In genomic region chr1:50724626-50725286, GRCh38 we compare ENCODE assay signal across 11 cellular contexts.
DNase-seq lines count a peak whose midpoint lies in the region; ATAC-seq and TF ChIP-seq lines count a peak whose summit lies in the region.
"Had no signal": no experiment of that assay in that cellular context is flagged by ENCODE, and none has a peak within 500 bp of the region (broad histone marks: within the 10 kb centered on the region; RNA-seq: fewer than 3 reads in every experiment).

No MANE protein-coding gene starts in this region.

- H3F3A ChIP-seq in DOHH2 (ENCODE audit: control insufficient read depth, insufficient read depth): peaks cover 4% of the 10 kb centered on the region; the same call in 1 of the 2 replicates

- H3K4me2 ChIP-seq in DOHH2 (ENCODE audit: low read length): peak overlapping the region; percentile 40

- H3K27ac Mint-ChIP-seq in activated T-helper 17 cell treated with anti-CD3 and anti-CD28 coated beads, Interleukin-2, amount 50 U/mL, for 72 hours: peak overlapping the region; percentile 80
- no peak overlapping the region for H3K27ac Mint-ChIP-seq in endodermal cell

- H3K27ac ChIP-seq in DOHH2 (ENCODE audit: low read depth, low read length) (peak overlapping the region; percentile 35), endodermal cell (ENCODE audit: low read depth, low read length) (no peak overlapping the region)
- H3K27ac ChIP-seq: SJSA1 had no signal

- H3K79me2 ChIP-seq in DOHH2 (ENCODE audit: control insufficient read depth, low read length): no peaks in the 10 kb centered on the region

- H3K27me3 Mint-ChIP-seq in activated T-helper 17 cell treated with anti-CD3 and anti-CD28 coated beads, Interleukin-2, amount 50 U/mL, for 72 hours: no peaks in the 10 kb centered on the region
- H3K27me3 Mint-ChIP-seq in endodermal cell (ENCODE audit: insufficient read depth): no peaks in the 10 kb centered on the region

- H3K36me3 Mint-ChIP-seq in activated T-helper 17 cell treated with anti-CD3 and anti-CD28 coated beads, Interleukin-2, amount 50 U/mL, for 72 hours (ENCODE audit: low read depth): peaks cover 5% of the 10 kb centered on the region
- peaks cover 22% of the 10 kb centered on the region for H3K36me3 Mint-ChIP-seq in endodermal cell (ENCODE audit: low read depth)

- DNase-seq in endodermal cell (no peak), NCI-H748 treated with DMSO at 0.1 percent for 48 hours (lab: John Stamatoyannopoulos, UW) (no peak), COR-L47 (lab: John Stamatoyannopoulos, UW) (no peak), putamen (ENCODE audit: low spot score) (no peak)
- DNase-seq: cerebellar nuclear complex, midbrain had no signal

- H3K4me1 Mint-ChIP-seq in activated T-helper 17 cell treated with anti-CD3 and anti-CD28 coated beads, Interleukin-2, amount 50 U/mL, for 72 hours: peaks cover 17% of the 10 kb centered on the region
- peaks cover 7% of the 10 kb centered on the region for H3K4me1 Mint-ChIP-seq in endodermal cell

- TF ChIP-seq CTCF in DOHH2 (IDR thresholded peaks at IDR 0.05; ENCODE audit: low read depth, low read length, poor library complexity, severe bottlenecking): no peak
- TF ChIP-seq CTCF in endodermal cell (conservative IDR thresholded peaks at IDR 0.05): no peak

- H4K20me1 ChIP-seq in DOHH2 (ENCODE audit: control insufficient read depth, insufficient read depth, low read depth, low read length): no peaks in the 10 kb centered on the region

- H3K36me3 ChIP-seq in DOHH2 (ENCODE audit: control insufficient read depth, low read length) (peaks cover 7% of the 10 kb centered on the region), endodermal cell (ENCODE audit: control insufficient read depth, insufficient read depth, low read length) (peaks cover 8% of the 10 kb centered on the region)

- H3K9me2 ChIP-seq in DOHH2 (replicated peaks; ENCODE audit: control insufficient read depth, low read length): no peaks in the 10 kb centered on the region

- H3K9ac ChIP-seq in endodermal cell (ENCODE audit: extremely low read depth, low read length, poor library complexity, severe bottlenecking): no peak overlapping the region

- no peak overlapping the region; the same call in 1 of the 2 replicates for H3K4me3 ChIP-seq in DOHH2 (ENCODE audit: low read length)
- H3K4me3 ChIP-seq in endodermal cell (ENCODE audit: low read length): no peak overlapping the region
- H3K4me3 ChIP-seq: SJSA1 had no signal

- H3K9me3 Mint-ChIP-seq in activated T-helper 17 cell treated with anti-CD3 and anti-CD28 coated beads, Interleukin-2, amount 50 U/mL, for 72 hours: no peaks in the 10 kb centered on the region
- H3K9me3 Mint-ChIP-seq in endodermal cell: peaks cover 3% of the 10 kb centered on the region

- peak; percentile 86 for ATAC-seq in GM19463 (IDR thresholded peaks at IDR 0.05; ENCODE audit: unreplicated experiment)
- ATAC-seq in HG03378 (IDR thresholded peaks at IDR 0.05; ENCODE audit: unreplicated experiment): peak; percentile 89
- peak; percentile 88 for ATAC-seq in activated T-helper 17 cell treated with anti-CD3 and anti-CD28 coated beads, Interleukin-2, amount 50 U/mL, for 72 hours (replicated peaks)

- no peaks in the 10 kb centered on the region for H3K9me3 ChIP-seq in DOHH2 (ENCODE audit: control insufficient read depth, insufficient read depth, low read length)
- H3K9me3 ChIP-seq in endodermal cell (ENCODE audit: control insufficient read depth, low read length): no peaks in the 10 kb centered on the region
- H3K9me3 ChIP-seq: SJSA1 had no signal

- WGBS in endodermal cell (ENCODE audit: insufficient coverage in 1 of 2, insufficient read length in 1 of 2), 2 experiments: 89 to 94% methylated on average over 3 to 4 of the region's 4 CpGs

- peak overlapping the region; percentile 59 for H3K4me3 Mint-ChIP-seq in activated T-helper 17 cell treated with anti-CD3 and anti-CD28 coated beads, Interleukin-2, amount 50 U/mL, for 72 hours
- H3K4me3 Mint-ChIP-seq in endodermal cell: no peak overlapping the region

- no peaks in the 10 kb centered on the region for H3K27me3 ChIP-seq in DOHH2 (ENCODE audit: control insufficient read depth, low read length)
- no peaks in the 10 kb centered on the region for H3K27me3 ChIP-seq in endodermal cell (ENCODE audit: control insufficient read depth, insufficient read depth, low read length, poor library complexity, severe bottlenecking)
- H3K27me3 ChIP-seq: SJSA1 had no signal

- H3K4me1 ChIP-seq in DOHH2 (ENCODE audit: control insufficient read depth, low read length) (peaks cover 31% of the 10 kb centered on the region), endodermal cell (ENCODE audit: control insufficient read depth, insufficient read depth, low read length) (no peaks in the 10 kb centered on the region)
- H3K4me1 ChIP-seq: SJSA1 had no signal
